Comparison of ENCODE assay signal across 19 cellular contexts in genomic region chr20:23120261-23120660, GRCh38. TPM values are rescaled to one million over a fixed set of nuclear protein-coding genes. Genes with fewer than 3 reads are reported as not detected.
"Had no signal": no experiment of that assay in that cellular context is flagged by ENCODE, and none has a peak within 500 bp of the region (broad histone marks: within the 10 kb centered on the region; RNA-seq: fewer than 3 reads in every experiment).

No MANE protein-coding gene starts in this region.

- DNase-seq: activated B cell treated with CpG ODN at 0.5 μM for 24 hours; activated CD4-positive, alpha-beta T cell treated with anti-CD3 and anti-CD28 coated beads for 48 hours; activated CD8-positive, alpha-beta memory T cell treated with anti-CD3 and anti-CD28 coated beads, Interleukin-2, amount 50 U/mL, for 48 hours; activated CD8-positive, alpha-beta T cell treated with anti-CD3 and anti-CD28 coated beads for 36 hours; activated naive CD4-positive, alpha-beta T cell; activated naive CD8-positive, alpha-beta T cell treated with anti-CD3 and anti-CD28 coated beads, Interleukin-2, amount 10 ng/mL, durations not matched to agents 7 days and 5 days; brain microvascular endothelial cell; endodermal cell; hippocampal formation; psoas muscle; stimulated activated CD4-positive, alpha-beta T cell treated with anti-CD3 and anti-CD28 coated beads, Interleukin-2, amount 100 ng/mL, for 48 hours; stimulated activated naive CD4-positive, alpha-beta T cell; T-helper 2 cell had no signal

- H3K27me3 ChIP-seq: brain microvascular endothelial cell, left lung, tibial nerve had no signal

- H3K27me3 Mint-ChIP-seq: activated CD8-positive, alpha-beta T cell treated with anti-CD3 and anti-CD28 coated beads for 36 hours had no signal

- H3K4me1 Mint-ChIP-seq: activated B cell treated with CpG ODN at 0.5 μM for 24 hours; activated naive CD8-positive, alpha-beta T cell treated with anti-CD3 and anti-CD28 coated beads, Interleukin-2, amount 10 ng/mL, durations not matched to agents 7 days and 5 days had no signal

- H3K9me3 ChIP-seq: left lung, psoas muscle, tibial nerve had no signal

- ATAC-seq: activated CD8-positive, alpha-beta T cell treated with anti-CD3 and anti-CD28 coated beads for 36 hours had no signal

- H3K4me3 Mint-ChIP-seq: activated B cell treated with CpG ODN at 0.5 μM for 24 hours; activated CD8-positive, alpha-beta T cell treated with anti-CD3 and anti-CD28 coated beads for 36 hours; activated naive CD8-positive, alpha-beta T cell treated with anti-CD3 and anti-CD28 coated beads, Interleukin-2, amount 10 ng/mL, durations not matched to agents 7 days and 5 days; activated T-helper 1 cell treated with anti-CD3 and anti-CD28 coated beads, Interleukin-12 subunit alpha, Interleukin-12 subunit beta, Interleukin-2, Interleukin-4 antibody, amounts not matched to agents 30 ng/mL and 10 ng/mL and 1 ng/mL, durations not matched to agents 14 hours and 24 hours and 36 hours; endodermal cell; nephron had no signal

- H3K27ac Mint-ChIP-seq: activated B cell treated with CpG ODN at 0.5 μM for 24 hours; activated CD8-positive, alpha-beta T cell treated with anti-CD3 and anti-CD28 coated beads for 36 hours; activated naive CD8-positive, alpha-beta T cell treated with anti-CD3 and anti-CD28 coated beads, Interleukin-2, amount 10 ng/mL, durations not matched to agents 7 days and 5 days; activated T-helper 1 cell treated with anti-CD3 and anti-CD28 coated beads, Interleukin-12 subunit alpha, Interleukin-12 subunit beta, Interleukin-2, Interleukin-4 antibody, amounts not matched to agents 30 ng/mL and 10 ng/mL and 1 ng/mL, durations not matched to agents 14 hours and 24 hours and 36 hours; nephron had no signal

- H3K36me3 Mint-ChIP-seq: activated naive CD8-positive, alpha-beta T cell treated with anti-CD3 and anti-CD28 coated beads, Interleukin-2, amount 10 ng/mL, durations not matched to agents 7 days and 5 days had no signal

- H3K9me3 Mint-ChIP-seq: activated B cell treated with CpG ODN at 0.5 μM for 24 hours; activated CD8-positive, alpha-beta T cell treated with anti-CD3 and anti-CD28 coated beads for 36 hours; activated naive CD8-positive, alpha-beta T cell treated with anti-CD3 and anti-CD28 coated beads, Interleukin-2, amount 10 ng/mL, durations not matched to agents 7 days and 5 days; activated T-helper 1 cell treated with anti-CD3 and anti-CD28 coated beads, Interleukin-12 subunit alpha, Interleukin-12 subunit beta, Interleukin-2, Interleukin-4 antibody, amounts not matched to agents 30 ng/mL and 10 ng/mL and 1 ng/mL, durations not matched to agents 14 hours and 24 hours and 36 hours; endodermal cell; nephron had no signal

- H3K27ac ChIP-seq: brain microvascular endothelial cell, psoas muscle had no signal

- H3K36me3 ChIP-seq: brain microvascular endothelial cell, left lung, tibial nerve had no signal

- H3K4me3 ChIP-seq: left lung, psoas muscle, tibial nerve had no signal

RNA-seq across cellular contexts. Expression of gene CD93, which starts 34.1 kb away (rescaled TPM):
- total RNA-seq: activated B cell treated with CpG ODN at 0.5 μM for 24 hours, osteoblast had no signal
- polyA plus RNA-seq: keratinocyte had no signal
